11 cellular contexts compared by ENCODE assay signal in the genomic region with DNA sequence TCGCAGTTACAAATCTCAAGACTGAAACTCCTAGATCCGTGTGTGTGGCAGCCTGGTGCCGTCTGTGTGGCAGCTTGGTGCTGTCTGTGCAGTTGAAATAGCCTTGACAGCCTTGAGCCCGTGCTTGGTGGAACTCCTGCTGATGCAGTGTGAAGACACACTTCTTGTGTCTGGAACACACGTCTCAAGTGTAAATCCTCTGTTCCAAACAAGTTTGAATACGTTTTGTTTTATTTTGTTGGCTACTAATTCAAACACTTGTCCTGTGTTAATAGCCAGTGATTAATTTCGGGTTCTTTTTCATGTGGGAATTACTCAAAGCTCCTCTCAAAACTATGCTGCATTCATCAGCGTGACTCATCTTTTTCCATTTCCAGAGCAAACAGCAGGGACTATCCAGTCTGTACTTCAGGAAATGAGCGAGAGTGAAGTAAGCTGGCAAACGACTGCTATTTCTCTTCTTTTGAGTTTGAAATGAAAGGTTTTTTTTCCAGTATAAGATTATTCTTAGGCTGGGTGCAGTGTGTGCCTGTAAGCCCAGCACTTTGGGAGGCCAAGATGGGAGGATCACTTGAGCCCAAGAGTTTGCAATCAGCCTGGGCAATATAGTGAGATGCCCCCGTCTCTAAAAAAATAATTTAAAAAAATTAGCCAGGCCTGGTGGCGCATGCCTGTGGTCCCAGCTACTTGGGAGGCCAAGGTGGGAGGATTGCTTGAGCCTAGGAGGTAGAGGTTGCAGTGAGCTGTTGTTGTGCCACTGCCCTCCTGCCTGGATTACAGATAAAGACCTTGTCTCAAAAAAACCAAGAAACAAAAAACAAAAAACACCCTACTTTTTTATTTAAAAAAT.
DNase-seq lines count a peak whose midpoint lies in the region; ATAC-seq, FAIRE-seq and TF ChIP-seq lines count a peak whose summit lies in the region.
"Had no signal": no experiment of that assay in that cellular context is flagged by ENCODE, and none has a peak within 500 bp of the region (broad histone marks: within the 10 kb centered on the region; RNA-seq: fewer than 3 reads in every experiment).

No MANE protein-coding gene starts in this region.

- H2AFZ ChIP-seq in ACC112 (ENCODE audit: low read length, unreplicated experiment), result no peak overlapping the region

- H3K9me3 ChIP-seq in lower lobe of right lung, result no peaks in the 10 kb centered on the region
- H3K9me3 ChIP-seq: testis had no signal

- peak overlapping the region; percentile 64 for H3K27ac ChIP-seq in ACC112 (ENCODE audit: low read depth, low read length)
- peak overlapping the region; percentile 31 for H3K27ac ChIP-seq in lower lobe of right lung
- H3K27ac ChIP-seq: testis had no signal

- H3K36me3 ChIP-seq in ACC112 (ENCODE audit: insufficient read depth, low read length) (no peaks in the 10 kb centered on the region), lower lobe of right lung (no peaks in the 10 kb centered on the region)

- FAIRE-seq in GM12892 (lab: Jason Lieb, UNC), result no peak

- no peaks in the 10 kb centered on the region for H3K79me2 ChIP-seq in ACC112 (ENCODE audit: control insufficient read depth, insufficient read depth, low read length, unreplicated experiment)

- ATAC-seq in lower lobe of right lung (peak; percentile 77 to 88), HG02678 (IDR thresholded peaks at IDR 0.05; ENCODE audit: unreplicated experiment) (no peak), GM19455 (IDR thresholded peaks at IDR 0.05; ENCODE audit: unreplicated experiment) (no peak), HG02798 (IDR thresholded peaks at IDR 0.05; ENCODE audit: poor library complexity, unreplicated experiment) (no peak)

- DNase-seq in HCEC 1CT (peak; percentile 98), astrocyte of the spinal cord (ENCODE audit: low read depth, low spot score) (peak; percentile 98), lower lobe of right lung (no peak), GM12892 (ENCODE audit: insufficient read length) (no peak)
- DNase-seq: activated naive CD8-positive, alpha-beta T cell treated with anti-CD3 and anti-CD28 coated beads, Interleukin-2, amount 10 ng/mL, durations not matched to agents 7 days and 5 days; naive B cell; testis had no signal

- peak overlapping the region; percentile 5; the same call in 1 of the 2 replicates for H3K4me3 ChIP-seq in ACC112 (ENCODE audit: low read depth, low read length)
- H3K4me3 ChIP-seq in astrocyte of the spinal cord (ENCODE audit: low read depth, low read length), result no peak overlapping the region
- H3K4me3 ChIP-seq in lower lobe of right lung, result no peak overlapping the region
- H3K4me3 ChIP-seq: testis had no signal

- in situ Hi-C loops in astrocyte of the spinal cord (cut with HindIII; ENCODE audit: low sequenced_read_pairs), result no loop called here

- TF ChIP-seq CTCF in astrocyte of the spinal cord (IDR thresholded peaks at IDR 0.05; ENCODE audit: low read depth, low read length) (no peak), lower lobe of right lung (IDR thresholded peaks at IDR 0.05) (no peak)

- H3K27me3 ChIP-seq in ACC112 (ENCODE audit: insufficient read depth, low read length) (no peaks in the 10 kb centered on the region), lower lobe of right lung (ENCODE audit: low read depth) (no peaks in the 10 kb centered on the region)
- H3K27me3 ChIP-seq: testis had no signal

- peaks cover 25% of the 10 kb centered on the region for H3K4me1 ChIP-seq in ACC112 (ENCODE audit: control insufficient read depth, insufficient read depth, low read length, unreplicated experiment)
- H3K4me1 ChIP-seq in lower lobe of right lung, result peaks cover 10% of the 10 kb centered on the region
- H3K4me1 ChIP-seq: testis had no signal

- TF ChIP-seq POLR2A in GM12892 (IDR thresholded peaks at IDR 0.05; ENCODE audit: low read depth, low read length), result no peak

- intact Hi-C loops in lower lobe of right lung (cut with DNase I), result no loop called here

Comparison
In these comparisons a context has a peak if more than half of its experiments do, and no peak if none do; other contexts are left out.
1. DNase-seq: peak in HCEC 1CT (single experiment) and astrocyte of the spinal cord (single experiment); none in lower lobe of right lung (single experiment) and GM12892 (single experiment).
2. ATAC-seq: peak in lower lobe of right lung (2 of 2); none in HG02678 (single experiment), GM19455 (single experiment) and HG02798 (single experiment).